Comparison of ENCODE assay signal across 2 cellular contexts in genomic region chr12:51974646-51975045, GRCh38.
TF ChIP-seq lines count a peak whose summit lies in the region.

No MANE protein-coding gene starts in this region.

TF ChIP-seq in WTC11, 78 proteins besides CTCF, POLR2A, EP300 and RAD21:
- TF ChIP-seq ZNF423 (CRISPR knock-in tag; IDR thresholded peaks at IDR 0.05) (peak; percentile 39; the same call in 1 of the 2 replicates), ESRRA (CRISPR knock-in tag; IDR thresholded peaks at IDR 0.05; ENCODE audit: borderline replicate concordance) (no peak)

TF ChIP-seq in endothelial cell of umbilical vein, 7 proteins besides CTCF, POLR2A, EP300 and RAD21:
- TF ChIP-seq GATA2 (IDR thresholded peaks at IDR 0.05; ENCODE audit: insufficient read depth, insufficient read length, low read depth, low read length) (peak; percentile 89), MYC (IDR thresholded peaks at IDR 0.05; ENCODE audit: low read depth, low read length) (no peak)
TF ChIP-seq in endothelial cell of umbilical vein: peak in this region for 1.
